In genomic region chrX:7272301-7272700, GRCh38 we compare ENCODE assay signal across 15 cellular contexts.
"Had no signal": no experiment of that assay in that cellular context is flagged by ENCODE, and none has a peak within 500 bp of the region (broad histone marks: within the 10 kb centered on the region; RNA-seq: fewer than 3 reads in every experiment).

No MANE protein-coding gene starts in this region.

- DNase-seq: activated CD4-positive, alpha-beta T cell treated with anti-CD3 and anti-CD28 coated beads, Interleukin-2, amount 50 U/mL, for 4 hours; activated naive CD4-positive, alpha-beta T cell; activated naive CD8-positive, alpha-beta T cell treated with anti-CD3 and anti-CD28 coated beads for 36 hours; central memory CD4-positive, alpha-beta T cell; heart right ventricle; immature natural killer cell; left ventricle myocardium superior; natural killer cell; ovary; psoas muscle; right cardiac atrium; stimulated activated naive CD8-positive, alpha-beta T cell treated with anti-CD3 and anti-CD28 coated beads, Interleukin-15, amount 100 ng/mL, for 72 hours; trophoblast cell; WERI-Rb-1 had no signal

- H3K36me3 ChIP-seq: ovary, WERI-Rb-1 had no signal

- H3K4me3 ChIP-seq: heart right ventricle, ovary, psoas muscle, skin epidermis had no signal

- H3K4me1 ChIP-seq: psoas muscle had no signal

- H3K9me3 ChIP-seq: heart right ventricle, ovary, psoas muscle had no signal

- H3K27ac ChIP-seq: heart right ventricle, ovary, psoas muscle, skin epidermis, WERI-Rb-1 had no signal

- H3K27me3 ChIP-seq: heart right ventricle, ovary had no signal
